In the genomic region with DNA sequence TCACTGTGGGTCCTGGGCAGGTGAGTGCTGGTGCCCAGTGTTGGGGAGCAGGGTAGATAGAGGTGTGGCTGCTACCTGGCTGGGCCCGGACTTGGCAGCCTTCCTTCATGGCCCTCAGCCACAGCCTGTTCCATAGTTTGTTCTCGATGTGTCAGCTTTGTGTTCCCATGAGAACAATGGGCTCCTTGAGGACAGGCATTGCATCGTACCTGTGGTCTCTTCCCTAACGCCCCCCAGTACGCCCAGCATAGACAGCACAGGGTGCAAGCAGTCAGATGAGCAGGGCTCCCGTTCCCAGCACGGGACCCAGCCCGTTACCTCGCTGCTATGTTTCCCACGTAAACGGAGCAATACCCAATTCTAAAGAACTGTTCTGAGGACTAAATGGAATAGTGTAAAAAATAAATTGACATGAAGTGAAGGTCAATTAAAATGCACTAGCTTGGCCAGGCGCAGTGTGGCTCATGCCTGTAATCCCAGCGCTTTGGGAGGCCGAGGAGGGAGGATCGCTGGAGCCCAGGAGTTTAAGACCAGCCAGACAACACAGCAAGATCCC, we compare ENCODE assay signal across 8 cellular contexts. TPM values are rescaled to one million over a fixed set of nuclear protein-coding genes. Genes with fewer than 3 reads are reported as not detected.
DNase-seq lines count a peak whose midpoint lies in the region; FAIRE-seq and TF ChIP-seq lines count a peak whose summit lies in the region.

No MANE protein-coding gene starts in this region.

- 85% methylated on average over 15 of the region's 15 CpGs; no CpG with 5 or more reads in 1 of the 2 experiments for WGBS in H1 (ENCODE audit: extremely low coverage in 1 of 2, insufficient coverage in 1 of 2, insufficient read length in 1 of 2, insufficient replicate concordance in 2 of 2, low coverage in 1 of 2, low lambda C conversion rate in 2 of 2, missing lambda C conversion rate in 1 of 2), 2 experiments

- peak overlapping the region; percentile 84 for H4K91ac ChIP-seq in H1 (replicated peaks; ENCODE audit: insufficient read length, low read length)

- peak overlapping the region; percentile 51 for H3K27ac Mint-ChIP-seq in nephron progenitor cell

- H2BK15ac ChIP-seq in H1 (ENCODE audit: low read length): no peak overlapping the region

- H3K79me1 ChIP-seq in H1 (ENCODE audit: low read depth, low read length): peaks cover 13% of the 10 kb centered on the region

- peak overlapping the region; percentile 99 for H2AFZ ChIP-seq in Loucy (ENCODE audit: low read length)
- H2AFZ ChIP-seq in H1 (ENCODE audit: low read length): no peak overlapping the region

- H3K9ac ChIP-seq in Loucy (ENCODE audit: low read depth, low read length, poor library complexity, severe bottlenecking) (peak overlapping the region; percentile 92), H1 (replicated peaks in 1 of 4; ENCODE audit: extremely low read depth in 1 of 4, low read depth in 3 of 4, low read length in 3 of 4) (peak overlapping the region in 1 of 4 experiments; percentile 80; a peak in 2 of 7 replicates)

- H3K23me2 ChIP-seq in H1 (ENCODE audit: low read depth, low read length): no peaks in the 10 kb centered on the region

- H3F3A ChIP-seq in Loucy (ENCODE audit: low read depth): no peaks in the 10 kb centered on the region

- H3K27me3 ChIP-seq in BE2C (peaks cover 10% of the 10 kb centered on the region), Loucy (ENCODE audit: insufficient read depth, low read length, poor library complexity, severe bottlenecking) (no peaks in the 10 kb centered on the region), H1 (replicated peaks in 1 of 4; ENCODE audit: control insufficient read depth in 3 of 4, extremely low read depth in 1 of 4, insufficient read depth in 3 of 4, low read length in 3 of 4) (peaks cover 0 to 9% (median 5%) of the 10 kb centered on the region in 4 experiments; a peak in 6 of 7 replicates)

- H3K9me2 ChIP-seq in Loucy (replicated peaks; ENCODE audit: low read depth, low read length): no peaks in the 10 kb centered on the region

- H4K8ac ChIP-seq in H1 (ENCODE audit: extremely low read depth, insufficient read depth, low read length): peak overlapping the region; percentile 98

- no peak overlapping the region for H2BK20ac ChIP-seq in H1 (ENCODE audit: low read length)

- TF ChIP-seq EP300 in H1 (IDR thresholded peaks at IDR 0.05; ENCODE audit: borderline replicate concordance in 1 of 2, low read depth in 2 of 2, low read length in 2 of 2): no peak

- TF ChIP-seq CTCF in BE2C (IDR thresholded peaks at IDR 0.05; ENCODE audit: low read depth, low read length): no peak
- no peak for TF ChIP-seq CTCF in Loucy (conservative IDR thresholded peaks at IDR 0.05; ENCODE audit: low read length)
- TF ChIP-seq CTCF in H1 (IDR thresholded peaks at IDR 0.05; ENCODE audit: control extremely low read depth in 1 of 3, insufficient read depth in 1 of 3, low read depth in 1 of 3, low read length in 3 of 3): no peak
- TF ChIP-seq CTCF in nephron progenitor cell (IDR thresholded peaks at IDR 0.05): no peak

- H3K18ac ChIP-seq in H1 (ENCODE audit: extremely low read depth, low read length): no peak overlapping the region

- H3K9me3 ChIP-seq in BE2C: no peaks in the 10 kb centered on the region
- no peaks in the 10 kb centered on the region for H3K9me3 ChIP-seq in Loucy (ENCODE audit: insufficient read depth, low read depth, low read length)
- H3K9me3 ChIP-seq in H1 (ENCODE audit: insufficient read depth in 2 of 2, low read depth in 1 of 2, low read length in 1 of 2): no peaks in the 10 kb centered on the region

- H3K56ac ChIP-seq in H1 (replicated peaks; ENCODE audit: insufficient read length, low read depth, low read length): no peak overlapping the region

- H2AK5ac ChIP-seq in H1 (ENCODE audit: low read depth, low read length): no peak overlapping the region

- H3K4me1 Mint-ChIP-seq in nephron progenitor cell: peaks cover 29% of the 10 kb centered on the region

- no peak for TF ChIP-seq POLR2A in H1 (IDR thresholded peaks at IDR 0.05; ENCODE audit: control extremely low read depth in 1 of 2, low read depth in 2 of 2, low read length in 2 of 2)

- no peak overlapping the region for H3K23ac ChIP-seq in H1 (ENCODE audit: insufficient read length)

- no peak overlapping the region for H2BK120ac ChIP-seq in H1 (replicated peaks; ENCODE audit: low read depth, low read length)

- 0 out of 2 replicates have a peak overlapping the region, but pooled peaks have one; percentile 27 for H2BK12ac ChIP-seq in H1 (ENCODE audit: low read depth, low read length)

- no peak overlapping the region for H3K14ac ChIP-seq in H1 (ENCODE audit: insufficient read length)

- peak overlapping the region; percentile 99 for H3K4me3 ChIP-seq in BE2C (ENCODE audit: low read depth, low read length)
- H3K4me3 ChIP-seq in Loucy (ENCODE audit: low read length, poor library complexity, severe bottlenecking): peak overlapping the region; percentile 99
- peak overlapping the region; percentile 78 to 98 (median 88) for H3K4me3 ChIP-seq in H1 (ENCODE audit: extremely low read depth in 1 of 4, insufficient read depth in 2 of 4, low read depth in 3 of 4, low read length in 4 of 4)

- CTCF ChIA-PET in H1 (lab: Charles Lee; ENCODE audit: partially characterized antibody): interaction anchor here (1.0 kb wide), 1 partner anchor 135 kb away, joined by 3 read pairs; no protein-coding TSS in a partner anchor

- H4K20me1 ChIP-seq in Loucy (ENCODE audit: insufficient read depth, low read length, poor library complexity, severe bottlenecking): peaks cover 29% of the 10 kb centered on the region
- H4K20me1 ChIP-seq in H1 (replicated peaks in 1 of 2; ENCODE audit: control insufficient read depth in 1 of 2, insufficient read depth in 2 of 2, low read length in 2 of 2): peaks cover 12 to 22% of the 10 kb centered on the region in 2 experiments

- FAIRE-seq in H1 (lab: Jason Lieb, UNC): no peak

- H3K36me3 Mint-ChIP-seq in nephron progenitor cell (ENCODE audit: low read depth): peaks cover 6% of the 10 kb centered on the region

- H3K79me2 ChIP-seq in Loucy (ENCODE audit: insufficient read depth, low read length) (peaks cover 55% of the 10 kb centered on the region), H1 (ENCODE audit: control insufficient read depth in 1 of 2, insufficient read depth in 2 of 2, low read length in 2 of 2) (peaks cover 30 to 40% of the 10 kb centered on the region in 2 experiments)

- H2BK5ac ChIP-seq in H1 (ENCODE audit: low read depth, low read length): no peak overlapping the region

- POLR2A ChIA-PET in H1 (lab: Charles Lee; ENCODE audit: partially characterized antibody): interaction anchor here (1.1 to 1.5 kb wide), 4 partner anchors 7 to 41 kb away, joined by 3 to 7 read pairs (median 5); no protein-coding TSS in a partner anchor

- H3K27ac ChIP-seq in H1 (ENCODE audit: low read depth, low read length): no peak overlapping the region

- peak overlapping the region; percentile 94 for H4K5ac ChIP-seq in H1 (ENCODE audit: insufficient read length, low read depth, low read length)

- DNase-seq in BE2C (no peak), H1 (ENCODE audit: low read depth in 1 of 2, low spot score in 2 of 2) (no peak), nephron progenitor cell (no peak), cerebellum (ENCODE audit: low spot score) (no peak), NCI-H2107 (lab: John Stamatoyannopoulos, UW) (no peak), HUDEP-2 (lab: John Stamatoyannopoulos, UW; ENCODE audit: unreplicated experiment in 76 of 76) (no peak), HCEC 1CT (no peak)

- H3K4ac ChIP-seq in H1 (replicated peaks; ENCODE audit: insufficient read length, low read depth, low read length): peak overlapping the region; percentile 88

- H3K4me1 ChIP-seq in BE2C: no peaks in the 10 kb centered on the region; the same call in 1 of the 2 replicates
- H3K4me1 ChIP-seq in Loucy (ENCODE audit: insufficient read depth, low read length, poor library complexity, severe bottlenecking): peaks cover 34% of the 10 kb centered on the region
- H3K4me1 ChIP-seq in H1 (replicated peaks in 1 of 4; ENCODE audit: control insufficient read depth in 3 of 4, insufficient read depth in 4 of 4, low read length in 3 of 4): peaks cover 0 to 6% (median 3%) of the 10 kb centered on the region in 4 experiments; a peak in 4 of 7 replicates

- H3K9me3 Mint-ChIP-seq in nephron progenitor cell: no peaks in the 10 kb centered on the region

- peak overlapping the region; percentile 97 for H3K4me2 ChIP-seq in Loucy (ENCODE audit: low read depth, low read length, poor library complexity, severe bottlenecking)
- H3K4me2 ChIP-seq in H1 (ENCODE audit: insufficient read depth in 1 of 2, low read depth in 2 of 2, low read length in 2 of 2): peak overlapping the region; percentile 74 to 87

- H3K36me3 ChIP-seq in BE2C: peaks cover 16% of the 10 kb centered on the region
- H3K36me3 ChIP-seq in Loucy (ENCODE audit: insufficient read depth, low read length): peaks cover under 1% of the 10 kb centered on the region; the same call in 1 of the 2 replicates
- peaks cover under 1 to 9% (median 6%) of the 10 kb centered on the region in 4 experiments; a peak in 5 of 8 replicates for H3K36me3 ChIP-seq in H1 (ENCODE audit: control insufficient read depth in 2 of 4, insufficient read depth in 4 of 4, low read length in 3 of 4)

- no peak for TF ChIP-seq RAD21 in H1 (IDR thresholded peaks at IDR 0.05 in 1 of 2, conservative IDR thresholded peaks at IDR 0.05 in 1 of 2; ENCODE audit: low read depth in 2 of 2, low read length in 2 of 2)

- H3K27me3 Mint-ChIP-seq in nephron progenitor cell (ENCODE audit: low read depth, poor library complexity): peaks cover 24% of the 10 kb centered on the region

- peak overlapping the region; percentile 88 for H3K4me3 Mint-ChIP-seq in nephron progenitor cell

RNA-seq across cellular contexts. Expression of a gene that starts 0.8 kb away (rescaled TPM):
- 105 TPM for polyA plus RNA-seq in BE2C (2012; ENCODE audit: insufficient read depth, insufficient read length, low read depth)
- total RNA-seq in H1 (2021; fragmentation: NEBNext Ultra II Directional; extraction: Animal tissue kit (Norgen Biotek cat#: 25700)): 57.3 and 64.1 TPM in 2 replicates
- polyA plus RNA-seq in H1 (2011; rRNA removed): 17.7 and 34.6 TPM in 2 replicates
- 43.7 TPM for polyA plus RNA-seq in H1 (2011; cell fraction: cytosol; rRNA removed)
- 28.5 TPM for polyA plus RNA-seq in H1 (2011; cell fraction: nucleus; rRNA removed)
- 20.8 to 42.4 TPM (median 39.1 TPM) in 4 replicates for polyA plus RNA-seq in H1 (2012, experiment 1 of 2)
- polyA plus RNA-seq in H1 (2012, experiment 2 of 2): 28.1 TPM
- 28.3 TPM for polyA plus RNA-seq in H1 (2013, experiment 1 of 2)
- 30.5 TPM for polyA plus RNA-seq in H1 (2013, experiment 2 of 2)
- 5.9 and 6.3 TPM in 2 replicates for polyA minus RNA-seq in H1 (2011; rRNA and poly(A)+ RNA removed)
- 28.0 TPM for polyA minus RNA-seq in H1 (2011; cell fraction: cytosol; rRNA and poly(A)+ RNA removed)
- polyA minus RNA-seq in H1 (2011; cell fraction: nucleus; rRNA and poly(A)+ RNA removed): 8.6 TPM
- total RNA-seq in cerebellum: 7.3 TPM

RNA-seq across cellular contexts. Expression of a gene that starts 18.4 kb away (rescaled TPM):
- not detected for polyA plus RNA-seq in BE2C (2012; ENCODE audit: insufficient read depth, insufficient read length, low read depth)
- total RNA-seq in H1 (2021; fragmentation: NEBNext Ultra II Directional; extraction: Animal tissue kit (Norgen Biotek cat#: 25700)): 0.24 and 0.36 TPM in 2 replicates
- polyA plus RNA-seq in H1 (2011; rRNA removed): 0.63 and 0.89 TPM in 2 replicates
- 0.76 TPM for polyA plus RNA-seq in H1 (2011; cell fraction: cytosol; rRNA removed)
- polyA plus RNA-seq in H1 (2011; cell fraction: nucleus; rRNA removed): 1.6 TPM
- polyA plus RNA-seq in H1 (2012, experiment 1 of 2): 0.40 to 0.58 TPM (median 0.48 TPM) in 4 replicates
- 0.49 TPM for polyA plus RNA-seq in H1 (2012, experiment 2 of 2)
- 0.26 TPM for polyA plus RNA-seq in H1 (2013, experiment 1 of 2)
- polyA plus RNA-seq in H1 (2013, experiment 2 of 2): 0.52 TPM
- polyA minus RNA-seq in H1 (2011; rRNA and poly(A)+ RNA removed): 0.25 and 0.27 TPM in 2 replicates
- not detected for polyA minus RNA-seq in H1 (2011; cell fraction: cytosol; rRNA and poly(A)+ RNA removed)
- polyA minus RNA-seq in H1 (2011; cell fraction: nucleus; rRNA and poly(A)+ RNA removed): 0.70 TPM
- 6.8 TPM for total RNA-seq in cerebellum
